In genomic region chr2:20693317-20693716, GRCh38 we compare ENCODE assay signal across 40 cellular contexts. TPM values are rescaled to one million over a fixed set of nuclear protein-coding genes. Genes with fewer than 3 reads are reported as not detected.
"Had no signal": no experiment of that assay in that cellular context is flagged by ENCODE, and none has a peak within 500 bp of the region (broad histone marks: within the 10 kb centered on the region; RNA-seq: fewer than 3 reads in every experiment).

No MANE protein-coding gene starts in this region.

- H3K4me1 ChIP-seq: adrenal gland, breast epithelium had no signal

- H3K27ac ChIP-seq: adrenal gland, ascending aorta, body of pancreas, brain microvascular endothelial cell, breast epithelium, cardiac muscle cell had no signal

- ATAC-seq: activated naive CD4-positive, alpha-beta T cell treated with anti-CD3 and anti-CD28 coated beads, Interleukin-2, amount 50 U/mL, for 72 hours; activated naive CD8-positive, alpha-beta T cell treated with anti-CD3 and anti-CD28 coated beads, Interleukin-2, amount 50 U/mL, for 24 hours; activated T-cell treated with anti-CD3 and anti-CD28 coated beads, Interleukin-2, amount 50 U/mL, for 4 hours; activated T-cell treated with anti-CD3 and anti-CD28 coated beads, Interleukin-2, amount 50 U/mL, for 72 hours; activated T-helper 17 cell treated with anti-CD3 and anti-CD28 coated beads, Interleukin-2, amount 50 U/mL, for 72 hours; body of pancreas had no signal

- H3K27me3 Mint-ChIP-seq: activated naive CD4-positive, alpha-beta T cell treated with anti-CD3 and anti-CD28 coated beads, Interleukin-2, amount 10 ng/mL, durations not matched to agents 7 days and 5 days; activated naive CD4-positive, alpha-beta T cell treated with anti-CD3 and anti-CD28 coated beads, Interleukin-2, amount 50 U/mL, for 24 hours; activated naive CD8-positive, alpha-beta T cell; activated naive CD8-positive, alpha-beta T cell treated with anti-CD3 and anti-CD28 coated beads for 36 hours; activated naive CD8-positive, alpha-beta T cell treated with anti-CD3 and anti-CD28 coated beads, Interleukin-2, amount 10 ng/mL, durations not matched to agents 7 days and 5 days; activated naive CD8-positive, alpha-beta T cell treated with anti-CD3 and anti-CD28 coated beads, Interleukin-2, amount 50 U/mL, for 24 hours; activated T-cell treated with anti-CD3 and anti-CD28 coated beads, Interleukin-2, amount 50 U/mL, for 24 hours; activated T-helper 17 cell treated with anti-CD3 and anti-CD28 coated beads, Interleukin-2, amount 50 U/mL, for 72 hours; brain; central memory CD8-positive, alpha-beta T cell had no signal

- H3K36me3 ChIP-seq: adrenal gland, brain microvascular endothelial cell, breast epithelium, cardiac muscle cell had no signal

- H3K9me3 Mint-ChIP-seq: activated naive CD4-positive, alpha-beta T cell treated with anti-CD3 and anti-CD28 coated beads for 36 hours; activated naive CD4-positive, alpha-beta T cell treated with anti-CD3 and anti-CD28 coated beads, Interleukin-2, amount 10 ng/mL, durations not matched to agents 7 days and 5 days; activated naive CD4-positive, alpha-beta T cell treated with anti-CD3 and anti-CD28 coated beads, Interleukin-2, amount 50 U/mL, for 24 hours; activated naive CD4-positive, alpha-beta T cell treated with anti-CD3 and anti-CD28 coated beads, Interleukin-2, amount 50 U/mL, for 72 hours; activated naive CD8-positive, alpha-beta T cell treated with anti-CD3 and anti-CD28 coated beads, Interleukin-2, amount 10 ng/mL, durations not matched to agents 7 days and 5 days; activated naive CD8-positive, alpha-beta T cell treated with anti-CD3 and anti-CD28 coated beads, Interleukin-2, amount 50 U/mL, for 24 hours; activated T-cell treated with anti-CD3 and anti-CD28 coated beads, Interleukin-2, amount 50 U/mL, for 24 hours; activated T-cell treated with anti-CD3 and anti-CD28 coated beads, Interleukin-2, amount 50 U/mL, for 4 hours; activated T-cell treated with anti-CD3 and anti-CD28 coated beads, Interleukin-2, amount 50 U/mL, for 72 hours; activated T-helper 17 cell treated with anti-CD3 and anti-CD28 coated beads, Interleukin-2, amount 50 U/mL, for 72 hours; activated T-helper 2 cell treated with anti-CD3 and anti-CD28 coated beads, Interferon-gamma antibody, Interleukin-2, Interleukin-4, amounts not matched to agents 10 μg/mL and 5 μg/mL and 100 μg/mL, durations not matched to agents 14 hours and 24 hours and 36 hours; brain; central memory CD8-positive, alpha-beta T cell had no signal

- H3K4me3 Mint-ChIP-seq: activated naive CD4-positive, alpha-beta T cell treated with anti-CD3 and anti-CD28 coated beads for 36 hours; activated naive CD4-positive, alpha-beta T cell treated with anti-CD3 and anti-CD28 coated beads, Interleukin-2, amount 10 ng/mL, durations not matched to agents 7 days and 5 days; activated naive CD4-positive, alpha-beta T cell treated with anti-CD3 and anti-CD28 coated beads, Interleukin-2, amount 50 U/mL, for 24 hours; activated naive CD8-positive, alpha-beta T cell; activated naive CD8-positive, alpha-beta T cell treated with anti-CD3 and anti-CD28 coated beads for 36 hours; activated naive CD8-positive, alpha-beta T cell treated with anti-CD3 and anti-CD28 coated beads, Interleukin-2, amount 10 ng/mL, durations not matched to agents 7 days and 5 days; activated naive CD8-positive, alpha-beta T cell treated with anti-CD3 and anti-CD28 coated beads, Interleukin-2, amount 50 U/mL, for 24 hours; activated T-cell treated with anti-CD3 and anti-CD28 coated beads, Interleukin-2, amount 50 U/mL, for 24 hours; activated T-cell treated with anti-CD3 and anti-CD28 coated beads, Interleukin-2, amount 50 U/mL, for 4 hours; activated T-cell treated with anti-CD3 and anti-CD28 coated beads, Interleukin-2, amount 50 U/mL, for 72 hours; activated T-helper 1 cell treated with anti-CD3 and anti-CD28 coated beads, Interleukin-12 subunit alpha, Interleukin-12 subunit beta, Interleukin-2, Interleukin-4 antibody, amounts not matched to agents 30 ng/mL and 10 ng/mL and 1 ng/mL, durations not matched to agents 14 hours and 24 hours and 36 hours; activated T-helper 17 cell treated with anti-CD3 and anti-CD28 coated beads, Interleukin-2, amount 50 U/mL, for 72 hours; brain; central memory CD8-positive, alpha-beta T cell had no signal

- H3K4me3 ChIP-seq: adrenal gland, ascending aorta, body of pancreas, breast epithelium, cardiac muscle cell had no signal

- H3K27me3 ChIP-seq: adrenal gland, ascending aorta, body of pancreas, brain microvascular endothelial cell, breast epithelium, cardiac muscle cell had no signal

- H3K4me1 Mint-ChIP-seq: activated naive CD4-positive, alpha-beta T cell treated with anti-CD3 and anti-CD28 coated beads, Interleukin-2, amount 10 ng/mL, durations not matched to agents 7 days and 5 days; activated naive CD4-positive, alpha-beta T cell treated with anti-CD3 and anti-CD28 coated beads, Interleukin-2, amount 50 U/mL, for 24 hours; activated naive CD8-positive, alpha-beta T cell treated with anti-CD3 and anti-CD28 coated beads for 36 hours; activated naive CD8-positive, alpha-beta T cell treated with anti-CD3 and anti-CD28 coated beads, Interleukin-2, amount 10 ng/mL, durations not matched to agents 7 days and 5 days; activated naive CD8-positive, alpha-beta T cell treated with anti-CD3 and anti-CD28 coated beads, Interleukin-2, amount 50 U/mL, for 24 hours; activated T-helper 17 cell treated with anti-CD3 and anti-CD28 coated beads, Interleukin-2, amount 50 U/mL, for 72 hours; central memory CD8-positive, alpha-beta T cell had no signal

- H3K9me3 ChIP-seq: adrenal gland, ascending aorta, body of pancreas, breast epithelium had no signal

- H3K27ac Mint-ChIP-seq: activated naive CD4-positive, alpha-beta T cell treated with anti-CD3 and anti-CD28 coated beads for 36 hours; activated naive CD4-positive, alpha-beta T cell treated with anti-CD3 and anti-CD28 coated beads, Interleukin-2, amount 10 ng/mL, durations not matched to agents 7 days and 5 days; activated naive CD4-positive, alpha-beta T cell treated with anti-CD3 and anti-CD28 coated beads, Interleukin-2, amount 50 U/mL, for 24 hours; activated naive CD4-positive, alpha-beta T cell treated with anti-CD3 and anti-CD28 coated beads, Interleukin-2, amount 50 U/mL, for 72 hours; activated naive CD8-positive, alpha-beta T cell; activated naive CD8-positive, alpha-beta T cell treated with anti-CD3 and anti-CD28 coated beads for 36 hours; activated naive CD8-positive, alpha-beta T cell treated with anti-CD3 and anti-CD28 coated beads, Interleukin-2, amount 10 ng/mL, durations not matched to agents 7 days and 5 days; activated naive CD8-positive, alpha-beta T cell treated with anti-CD3 and anti-CD28 coated beads, Interleukin-2, amount 50 U/mL, for 24 hours; activated T-cell treated with anti-CD3 and anti-CD28 coated beads, Interleukin-2, amount 50 U/mL, for 24 hours; activated T-cell treated with anti-CD3 and anti-CD28 coated beads, Interleukin-2, amount 50 U/mL, for 72 hours; activated T-helper 1 cell treated with anti-CD3 and anti-CD28 coated beads, Interleukin-12 subunit alpha, Interleukin-12 subunit beta, Interleukin-2, Interleukin-4 antibody, amounts not matched to agents 30 ng/mL and 10 ng/mL and 1 ng/mL, durations not matched to agents 14 hours and 24 hours and 36 hours; activated T-helper 17 cell treated with anti-CD3 and anti-CD28 coated beads, Interleukin-2, amount 50 U/mL, for 72 hours; activated T-helper 2 cell treated with anti-CD3 and anti-CD28 coated beads, Interferon-gamma antibody, Interleukin-2, Interleukin-4, amounts not matched to agents 10 μg/mL and 5 μg/mL and 100 μg/mL, durations not matched to agents 14 hours and 24 hours and 36 hours; brain had no signal

- FAIRE-seq: astrocyte, bronchial epithelial cell had no signal

- DNase-seq: activated effector memory CD4-positive, alpha-beta T cell treated with anti-CD3 and anti-CD28 coated beads, Interleukin-2, amount 50 U/mL, for 16 hours; activated effector memory CD4-positive, alpha-beta T cell treated with Interleukin-2 at 50 U/mL for 16 hours; activated gamma-delta T cell; activated gamma-delta T cell treated with Interleukin-2 at 50 U/mL for 16 hours; activated naive CD4-positive, alpha-beta T cell; activated naive CD4-positive, alpha-beta T cell treated with anti-CD3 and anti-CD28 coated beads for 36 hours; activated naive CD4-positive, alpha-beta T cell treated with anti-CD3 and anti-CD28 coated beads, Interleukin-2, amount 10 ng/mL, durations not matched to agents 7 days and 5 days; activated naive CD4-positive, alpha-beta T cell treated with anti-CD3 and anti-CD28 coated beads, Interleukin-2, amount 50 U/mL, for 16 hours; activated naive CD4-positive, alpha-beta T cell treated with Interleukin-2 at 50 U/mL for 16 hours; activated naive CD8-positive, alpha-beta T cell treated with anti-CD3 and anti-CD28 coated beads for 36 hours; activated naive CD8-positive, alpha-beta T cell treated with anti-CD3 and anti-CD28 coated beads, Interleukin-2, amount 10 ng/mL, durations not matched to agents 7 days and 5 days; activated naive CD8-positive, alpha-beta T cell treated with anti-CD3 and anti-CD28 coated beads, Interleukin-2, amount 50 U/mL, for 24 hours; activated T-cell treated with anti-CD3 and anti-CD28 coated beads, Interleukin-2, amount 50 U/mL, for 1 hour; activated T-cell treated with anti-CD3 and anti-CD28 coated beads, Interleukin-2, amount 50 U/mL, for 24 hours; activated T-cell treated with anti-CD3 and anti-CD28 coated beads, Interleukin-2, amount 50 U/mL, for 4 hours; activated T-cell treated with anti-CD3 and anti-CD28 coated beads, Interleukin-2, amount 50 U/mL, for 48 hours; activated T-cell treated with anti-CD3 and anti-CD28 coated beads, Interleukin-2, amount 50 U/mL, for 72 hours; adrenal gland; amniotic stem cell; amygdala; anterior cingulate cortex; aorta; body of pancreas; brain microvascular endothelial cell; caudate nucleus; central memory CD4-positive, alpha-beta T cell; cerebellar nuclear complex had no signal

RNA-seq across cellular contexts. Expression of gene GDF7, which starts 26.4 kb away (rescaled TPM):
- total RNA-seq: activated naive CD4-positive, alpha-beta T cell treated with anti-CD3 and anti-CD28 coated beads for 36 hours; activated naive CD8-positive, alpha-beta T cell treated with anti-CD3 and anti-CD28 coated beads for 36 hours; activated naive CD8-positive, alpha-beta T cell treated with anti-CD3 and anti-CD28 coated beads, Interleukin-2, amount 10 ng/mL, durations not matched to agents 7 days and 5 days had no signal
